Comparison of ENCODE assay signal across 28 cellular contexts in genomic region chr2:128789221-128789620, GRCh38.
A peak's percentile ranks its signal among the peaks of the same experiment; 100 is the strongest.
DNase-seq lines count a peak whose midpoint lies in the region; ATAC-seq and TF ChIP-seq lines count a peak whose summit lies in the region.
"Had no signal": no experiment of that assay in that cellular context is flagged by ENCODE, and none has a peak within 500 bp of the region (broad histone marks: within the 10 kb centered on the region; RNA-seq: fewer than 3 reads in every experiment).

No MANE protein-coding gene starts in this region.

- H3K4me1 Mint-ChIP-seq in activated CD8-positive, alpha-beta memory T cell treated with anti-CD3 and anti-CD28 coated beads, Interleukin-2, amount 10 ng/mL, durations not matched to agents 7 days and 5 days = no peaks in the 10 kb centered on the region
- H3K4me1 Mint-ChIP-seq in osteocyte (ENCODE audit: unreplicated experiment) = no peaks in the 10 kb centered on the region
- no peaks in the 10 kb centered on the region for H3K4me1 Mint-ChIP-seq in activated T-cell treated with anti-CD3 and anti-CD28 coated beads, Interleukin-2, amount 50 U/mL, for 4 hours (ENCODE audit: low read depth)
- H3K4me1 Mint-ChIP-seq: CD14-positive monocyte; CD8-positive, alpha-beta memory T cell had no signal

- CTCF ChIA-PET in activated CD8-positive, alpha-beta memory T cell treated with anti-CD3 and anti-CD28 coated beads, Interleukin-2, amount 10 ng/mL, durations not matched to agents 7 days and 5 days (lab: Charles Lee) = no interaction called here

- no peak for TF ChIP-seq CTCF in osteocyte (IDR thresholded peaks at IDR 0.05)
- no peak for TF ChIP-seq CTCF in vagina (IDR thresholded peaks at IDR 0.05)

- DNase-seq in activated CD8-positive, alpha-beta memory T cell treated with anti-CD3 and anti-CD28 coated beads, Interleukin-2, amount 10 ng/mL, durations not matched to agents 7 days and 5 days = peak; percentile 16
- no peak for DNase-seq in activated CD8-positive, alpha-beta memory T cell treated with anti-CD3 and anti-CD28 coated beads for 24 hours
- peak; percentile 42 for DNase-seq in islet precursor cell
- peak; percentile 51 for DNase-seq in osteocyte (ENCODE audit: extremely low spot score, unreplicated experiment)
- DNase-seq in vagina (ENCODE audit: extremely low spot score in 2 of 2) = peak; percentile 49 to 56
- no peak for DNase-seq in DMS79 treated with DMSO at 0.1 percent for 48 hours (lab: John Stamatoyannopoulos, UW)
- DNase-seq in activated T-cell treated with anti-CD3 and anti-CD28 coated beads, Interleukin-2, amount 50 U/mL, for 4 hours = no peak
- DNase-seq: 8988T; ACHN; BE2C; CD8-positive, alpha-beta memory T cell; DMS 273 treated with DMSO at 0.1 percent for 48 hours; DND-41; IMR-90; KG1; MG63; NCI-H1105 treated with DMSO at 0.1 percent for 48 hours; NCI-H146; NCI-H1930; NCI-H2107; NCI-H446 treated with DMSO at 0.1 percent for 48 hours; NCI-H526; NCI-H82; NK-92 treated with Interleukin-12 subunit alpha and Interleukin-12 subunit beta, amount 100 ng/mL, for 24 hours; PC-3; SJCRH30 had no signal

- peaks cover 18% of the 10 kb centered on the region for H3K4me1 ChIP-seq in vagina
- H3K4me1 ChIP-seq: BE2C, SJCRH30 had no signal

- no peaks in the 10 kb centered on the region for H3K9me3 ChIP-seq in vagina
- H3K9me3 ChIP-seq: BE2C, MG63, SJCRH30 had no signal

- no peak overlapping the region for H3K4me3 Mint-ChIP-seq in activated CD8-positive, alpha-beta memory T cell treated with anti-CD3 and anti-CD28 coated beads, Interleukin-2, amount 10 ng/mL, durations not matched to agents 7 days and 5 days
- no peak overlapping the region for H3K4me3 Mint-ChIP-seq in osteocyte (ENCODE audit: unreplicated experiment)
- no peak overlapping the region for H3K4me3 Mint-ChIP-seq in activated T-cell treated with anti-CD3 and anti-CD28 coated beads, Interleukin-2, amount 50 U/mL, for 4 hours
- H3K4me3 Mint-ChIP-seq: CD14-positive monocyte; CD8-positive, alpha-beta memory T cell had no signal

- H3K36me3 ChIP-seq in vagina = no peaks in the 10 kb centered on the region
- H3K36me3 ChIP-seq: BE2C, MG63, SJCRH30 had no signal

- ATAC-seq in activated CD8-positive, alpha-beta memory T cell treated with anti-CD3 and anti-CD28 coated beads, Interleukin-2, amount 10 ng/mL, durations not matched to agents 7 days and 5 days = no peak
- ATAC-seq in GM19463 (IDR thresholded peaks at IDR 0.05; ENCODE audit: unreplicated experiment) = no peak
- no peak for ATAC-seq in activated T-cell treated with anti-CD3 and anti-CD28 coated beads, Interleukin-2, amount 50 U/mL, for 4 hours
- ATAC-seq: PC-3 had no signal

- H3K27ac ChIP-seq in vagina = no peak overlapping the region
- H3K27ac ChIP-seq: SJCRH30 had no signal

- H3K4me3 ChIP-seq in vagina = no peak overlapping the region
- H3K4me3 ChIP-seq: MG63, SJCRH30 had no signal

- intact Hi-C loops in vagina (cut with DNase I) = no loop called here

- peaks cover 10% of the 10 kb centered on the region for H3K9me3 Mint-ChIP-seq in activated CD8-positive, alpha-beta memory T cell treated with anti-CD3 and anti-CD28 coated beads, Interleukin-2, amount 10 ng/mL, durations not matched to agents 7 days and 5 days (ENCODE audit: low read depth)
- H3K9me3 Mint-ChIP-seq in osteocyte (ENCODE audit: unreplicated experiment) = no peaks in the 10 kb centered on the region
- peaks cover 8% of the 10 kb centered on the region for H3K9me3 Mint-ChIP-seq in activated T-cell treated with anti-CD3 and anti-CD28 coated beads, Interleukin-2, amount 50 U/mL, for 4 hours

- H3K27ac Mint-ChIP-seq in activated CD8-positive, alpha-beta memory T cell treated with anti-CD3 and anti-CD28 coated beads, Interleukin-2, amount 10 ng/mL, durations not matched to agents 7 days and 5 days = no peak overlapping the region
- H3K27ac Mint-ChIP-seq in osteocyte (ENCODE audit: unreplicated experiment) = no peak overlapping the region
- H3K27ac Mint-ChIP-seq: CD8-positive, alpha-beta memory T cell had no signal

- no peak for TF ChIP-seq POLR2A in vagina (IDR thresholded peaks at IDR 0.05)

- no peaks in the 10 kb centered on the region for H3K27me3 ChIP-seq in vagina
- H3K27me3 ChIP-seq: BE2C, MG63, SJCRH30 had no signal

- no peaks in the 10 kb centered on the region for H3K27me3 Mint-ChIP-seq in activated CD8-positive, alpha-beta memory T cell treated with anti-CD3 and anti-CD28 coated beads, Interleukin-2, amount 10 ng/mL, durations not matched to agents 7 days and 5 days
- peaks cover 3% of the 10 kb centered on the region for H3K27me3 Mint-ChIP-seq in osteocyte (ENCODE audit: unreplicated experiment)
- no peaks in the 10 kb centered on the region for H3K27me3 Mint-ChIP-seq in activated T-cell treated with anti-CD3 and anti-CD28 coated beads, Interleukin-2, amount 50 U/mL, for 4 hours (ENCODE audit: low read depth)
- H3K27me3 Mint-ChIP-seq: CD8-positive, alpha-beta memory T cell had no signal

- H3K36me3 Mint-ChIP-seq in activated CD8-positive, alpha-beta memory T cell treated with anti-CD3 and anti-CD28 coated beads, Interleukin-2, amount 10 ng/mL, durations not matched to agents 7 days and 5 days = no peaks in the 10 kb centered on the region
- H3K36me3 Mint-ChIP-seq in osteocyte (ENCODE audit: unreplicated experiment) = no peaks in the 10 kb centered on the region
- H3K36me3 Mint-ChIP-seq in activated T-cell treated with anti-CD3 and anti-CD28 coated beads, Interleukin-2, amount 50 U/mL, for 4 hours (ENCODE audit: insufficient read depth) = no peaks in the 10 kb centered on the region
- H3K36me3 Mint-ChIP-seq: CD14-positive monocyte; CD8-positive, alpha-beta memory T cell had no signal

Comparison
In these comparisons a context has a peak if more than half of its experiments do, and no peak if none do; other contexts are left out.
1. DNase-seq: peak in activated CD8-positive, alpha-beta memory T cell treated with anti-CD3 and anti-CD28 coated beads, Interleukin-2, amount 10 ng/mL, durations not matched to agents 7 days and 5 days (single experiment), islet precursor cell (single experiment), osteocyte (single experiment) and vagina (2 of 2); none in activated CD8-positive, alpha-beta memory T cell treated with anti-CD3 and anti-CD28 coated beads for 24 hours (single experiment), DMS79 treated with DMSO at 0.1 percent for 48 hours (single experiment) and activated T-cell treated with anti-CD3 and anti-CD28 coated beads, Interleukin-2, amount 50 U/mL, for 4 hours (single experiment).